In the genomic region with DNA sequence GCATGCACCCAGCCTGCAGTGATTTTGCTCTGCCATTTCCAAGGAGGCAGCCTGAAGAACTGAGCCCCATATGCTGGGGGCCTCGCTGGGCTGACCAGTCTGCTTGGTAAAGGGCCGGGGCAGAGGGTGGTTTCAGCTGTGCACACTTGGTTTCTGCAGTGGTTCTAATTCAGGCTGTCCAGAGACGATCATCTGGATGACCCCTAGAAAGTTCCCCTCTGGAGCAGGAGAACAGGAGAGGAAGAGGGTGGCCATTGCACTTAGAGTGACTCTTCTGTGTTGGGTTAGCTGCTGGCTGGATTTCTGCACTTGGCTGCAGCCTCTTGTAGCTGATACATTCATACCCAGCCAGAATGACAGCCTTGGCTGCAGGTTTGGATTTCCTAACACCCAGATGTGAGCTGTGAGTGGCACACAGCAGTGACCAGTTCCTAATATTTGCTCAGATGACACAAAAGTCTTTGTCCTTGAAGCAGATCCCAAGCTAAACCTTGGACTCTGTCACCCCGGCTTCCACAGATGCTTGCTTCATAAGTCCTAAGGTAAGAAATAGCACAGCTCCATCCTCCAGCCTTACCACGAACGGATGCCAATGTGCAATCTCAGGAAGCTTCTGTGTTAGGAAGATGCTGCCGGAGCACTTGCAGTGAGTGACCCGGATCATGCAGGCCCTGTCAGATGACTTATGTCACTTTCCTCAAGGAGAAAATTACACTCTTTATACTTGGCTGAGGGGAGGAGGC, we compare ENCODE assay signal across 18 cellular contexts.
DNase-seq lines count a peak whose midpoint lies in the region; ATAC-seq and TF ChIP-seq lines count a peak whose summit lies in the region.
"Had no signal": no experiment of that assay in that cellular context is flagged by ENCODE, and none has a peak within 500 bp of the region (broad histone marks: within the 10 kb centered on the region; RNA-seq: fewer than 3 reads in every experiment).

No MANE protein-coding gene starts in this region.

- peaks cover 27 to 50% (median 45%) of the 10 kb centered on the region in 10 experiments for H3K4me1 ChIP-seq in BLaER1 treated with 17β-estradiol and CSF1 and Interleukin-3, amounts not matched to agents 10 nM and 100 nM
- H3K4me1 ChIP-seq in SK-N-SH (ENCODE audit: control insufficient read depth in 1 of 2, insufficient read depth in 2 of 2, low read depth in 1 of 2, low read length in 1 of 2), result peaks cover 0 to 15% of the 10 kb centered on the region in 2 experiments; a peak in 1 of 4 replicates
- H3K4me1 ChIP-seq: lower lobe of right lung had no signal

- peak overlapping the region in 7 of 11 experiments; percentile 52 to 81 (median 73); a peak in 12 of 22 replicates for H3K27ac ChIP-seq in BLaER1 treated with 17β-estradiol and CSF1 and Interleukin-3, amounts not matched to agents 10 nM and 100 nM
- H3K27ac ChIP-seq in SK-N-SH (ENCODE audit: low read depth in 2 of 2, low read length in 1 of 2), result no peak overlapping the region
- H3K27ac ChIP-seq: lower lobe of right lung, transverse colon had no signal

- H3K4me2 ChIP-seq in BLaER1 treated with 17β-estradiol and CSF1 and Interleukin-3, amounts not matched to agents 10 nM and 100 nM, result peak overlapping the region; percentile 24 to 91 (median 81); a peak in 21 of 22 replicates
- H3K4me2 ChIP-seq in SK-N-SH, result no peak overlapping the region

- H2AFZ ChIP-seq in SK-N-SH (ENCODE audit: low read depth), result no peak overlapping the region

- no peak overlapping the region for H3K4me3 Mint-ChIP-seq in WTC11
- H3K4me3 Mint-ChIP-seq in activated CD4-positive, alpha-beta memory T cell treated with anti-CD3 and anti-CD28 coated beads, Interleukin-2, amount 10 ng/mL, durations not matched to agents 7 days and 5 days, result no peak overlapping the region
- H3K4me3 Mint-ChIP-seq: activated CD4-positive, alpha-beta T cell treated with anti-CD3 and anti-CD28 coated beads, Interleukin-2, amount 10 ng/mL, durations not matched to agents 24 days and 14 days; stimulated activated effector memory CD8-positive, alpha-beta T cell treated with anti-CD3 and anti-CD28 coated beads, Interleukin-12 subunit alpha, Interleukin-12 subunit beta, amount 100 ng/mL, for 72 hours had no signal

- H3K9ac ChIP-seq in BLaER1 treated with 17β-estradiol and CSF1 and Interleukin-3, amounts not matched to agents 10 nM and 100 nM, result peak overlapping the region in 4 of 11 experiments; percentile 12 to 51 (median 22); a peak in 5 of 22 replicates
- H3K9ac ChIP-seq in SK-N-SH, result no peak overlapping the region

- H3K9me2 ChIP-seq in SK-N-SH, result no peaks in the 10 kb centered on the region

- H3K36me3 Mint-ChIP-seq in WTC11, result peaks cover 10% of the 10 kb centered on the region; the same call in 1 of the 2 replicates
- H3K36me3 Mint-ChIP-seq in activated CD4-positive, alpha-beta memory T cell treated with anti-CD3 and anti-CD28 coated beads, Interleukin-2, amount 10 ng/mL, durations not matched to agents 7 days and 5 days (ENCODE audit: low read depth), result no peaks in the 10 kb centered on the region
- H3K36me3 Mint-ChIP-seq: stimulated activated effector memory CD8-positive, alpha-beta T cell treated with anti-CD3 and anti-CD28 coated beads, Interleukin-12 subunit alpha, Interleukin-12 subunit beta, amount 100 ng/mL, for 72 hours had no signal

- H3K4me3 ChIP-seq in BLaER1 treated with 17β-estradiol and CSF1 and Interleukin-3, amounts not matched to agents 10 nM and 100 nM, result 0 out of 20 replicates have a peak overlapping the region, but pooled peaks of 1 of the 10 experiments have one; percentile 9
- no peak overlapping the region for H3K4me3 ChIP-seq in SK-N-SH (ENCODE audit: low read depth in 2 of 2, low read length in 1 of 2)
- H3K4me3 ChIP-seq: lower lobe of right lung, transverse colon had no signal

- WGBS in SK-N-SH (ENCODE audit: low lambda C conversion rate), result 95% methylated on average over 5 of the region's 8 CpGs

- peaks cover 16% of the 10 kb centered on the region for H3K9me3 Mint-ChIP-seq in WTC11
- no peaks in the 10 kb centered on the region for H3K9me3 Mint-ChIP-seq in activated CD4-positive, alpha-beta memory T cell treated with anti-CD3 and anti-CD28 coated beads, Interleukin-2, amount 10 ng/mL, durations not matched to agents 7 days and 5 days
- H3K9me3 Mint-ChIP-seq: stimulated activated effector memory CD8-positive, alpha-beta T cell treated with anti-CD3 and anti-CD28 coated beads, Interleukin-12 subunit alpha, Interleukin-12 subunit beta, amount 100 ng/mL, for 72 hours had no signal

- H3K27me3 ChIP-seq in BLaER1 treated with 17β-estradiol and CSF1 and Interleukin-3, amounts not matched to agents 10 nM and 100 nM, result no peaks in the 10 kb centered on the region
- no peaks in the 10 kb centered on the region; the same call in 1 of the 2 replicates for H3K27me3 ChIP-seq in SK-N-SH (ENCODE audit: insufficient read depth)
- H3K27me3 ChIP-seq: transverse colon had no signal

- no peaks in the 10 kb centered on the region for H3K79me2 ChIP-seq in SK-N-SH (ENCODE audit: insufficient read depth)

- no peaks in the 10 kb centered on the region for H3K36me3 ChIP-seq in BLaER1 treated with 17β-estradiol and CSF1 and Interleukin-3, amounts not matched to agents 10 nM and 100 nM
- no peaks in the 10 kb centered on the region for H3K36me3 ChIP-seq in SK-N-SH (replicated peaks in 1 of 2; ENCODE audit: control insufficient read depth in 1 of 2, insufficient read depth in 2 of 2, low read length in 1 of 2)
- H3K36me3 ChIP-seq: lower lobe of right lung, transverse colon had no signal

- no peak overlapping the region for H3K27ac Mint-ChIP-seq in WTC11
- no peak overlapping the region for H3K27ac Mint-ChIP-seq in activated CD4-positive, alpha-beta memory T cell treated with anti-CD3 and anti-CD28 coated beads, Interleukin-2, amount 10 ng/mL, durations not matched to agents 7 days and 5 days
- H3K27ac Mint-ChIP-seq: activated CD4-positive, alpha-beta T cell treated with anti-CD3 and anti-CD28 coated beads, Interleukin-2, amount 10 ng/mL, durations not matched to agents 24 days and 14 days; B cell; stimulated activated effector memory CD8-positive, alpha-beta T cell treated with anti-CD3 and anti-CD28 coated beads, Interleukin-12 subunit alpha, Interleukin-12 subunit beta, amount 100 ng/mL, for 72 hours had no signal

- no peak for TF ChIP-seq EP300 in SK-N-SH (IDR thresholded peaks at IDR 0.05; ENCODE audit: borderline replicate concordance in 1 of 2, low read depth in 1 of 2, low read length in 1 of 2)

- DNase-seq in WTC11 (ENCODE audit: low spot score), result no peak
- DNase-seq in left cardiac atrium, result peak; percentile 56
- peak; percentile 43 for DNase-seq in retina
- DNase-seq in activated CD4-positive, alpha-beta memory T cell treated with anti-CD3 and anti-CD28 coated beads, Interleukin-2, amount 10 ng/mL, durations not matched to agents 7 days and 5 days, result no peak
- no peak for DNase-seq in SK-N-SH
- DNase-seq: activated CD4-positive, alpha-beta T cell treated with anti-CD3 and anti-CD28 coated beads, Interleukin-2, amount 10 ng/mL, durations not matched to agents 24 days and 14 days; activated CD8-positive, alpha-beta memory T cell treated with anti-CD3 and anti-CD28 coated beads, Interleukin-2, amount 50 U/mL, for 4 hours; activated effector memory CD4-positive, alpha-beta T cell treated with Interleukin-2 at 50 U/mL for 16 hours; dermis blood vessel endothelial cell; lower lobe of right lung; NCI-H1436 treated with DMSO at 0.1 percent for 48 hours; NCI-H446; transverse colon had no signal

- H3K9me3 ChIP-seq in BLaER1 treated with 17β-estradiol and CSF1 and Interleukin-3, amounts not matched to agents 10 nM and 100 nM (replicated peaks in 1 of 11), result peaks cover 6 to 9% (median 8%) of the 10 kb centered on the region in 11 experiments
- H3K9me3 ChIP-seq in SK-N-SH, result no peaks in the 10 kb centered on the region

- TF ChIP-seq RAD21 in SK-N-SH (IDR thresholded peaks at IDR 0.05; ENCODE audit: low read length), result no peak

- peaks cover 2% of the 10 kb centered on the region for H3K27me3 Mint-ChIP-seq in WTC11 (ENCODE audit: low read depth)
- peaks cover 15% of the 10 kb centered on the region for H3K27me3 Mint-ChIP-seq in activated CD4-positive, alpha-beta memory T cell treated with anti-CD3 and anti-CD28 coated beads, Interleukin-2, amount 10 ng/mL, durations not matched to agents 7 days and 5 days

- POLR2A ChIA-PET in WTC11 (lab: Charles Lee) (no interaction called here), SK-N-SH (lab: Yijun Ruan, JAX) (no interaction called here)
- POLR2A ChIA-PET in activated CD4-positive, alpha-beta memory T cell treated with anti-CD3 and anti-CD28 coated beads, Interleukin-2, amount 10 ng/mL, durations not matched to agents 7 days and 5 days (lab: Charles Lee), result no interaction called here

- intact Hi-C loops in left cardiac atrium (cut with DNase I), result no loop called here

- no peak for TF ChIP-seq CTCF in WTC11 (IDR thresholded peaks at IDR 0.05)
- no peak for TF ChIP-seq CTCF in SK-N-SH (IDR thresholded peaks at IDR 0.05)

- peaks cover 25% of the 10 kb centered on the region for H3K4me1 Mint-ChIP-seq in WTC11
- peaks cover 5% of the 10 kb centered on the region for H3K4me1 Mint-ChIP-seq in activated CD4-positive, alpha-beta memory T cell treated with anti-CD3 and anti-CD28 coated beads, Interleukin-2, amount 10 ng/mL, durations not matched to agents 7 days and 5 days

- H4K20me1 ChIP-seq in BLaER1 treated with 17β-estradiol and CSF1 and Interleukin-3, amounts not matched to agents 10 nM and 100 nM, result no peaks in the 10 kb centered on the region
- no peaks in the 10 kb centered on the region for H4K20me1 ChIP-seq in SK-N-SH (ENCODE audit: insufficient read depth)

- H3F3A ChIP-seq in SK-N-SH (replicated peaks; ENCODE audit: insufficient read depth), result no peaks in the 10 kb centered on the region

- ATAC-seq in WTC11 (no peak), left cardiac atrium (peak; percentile 31 to 71), GM19328 (IDR thresholded peaks at IDR 0.05; ENCODE audit: unreplicated experiment) (no peak), HG03095 (IDR thresholded peaks at IDR 0.05; ENCODE audit: unreplicated experiment) (no peak)
- ATAC-seq: stimulated activated effector memory CD8-positive, alpha-beta T cell treated with anti-CD3 and anti-CD28 coated beads, Interleukin-12 subunit alpha, Interleukin-12 subunit beta, amount 100 ng/mL, for 72 hours had no signal

- CTCF ChIA-PET in WTC11 (lab: Charles Lee) (interaction anchor here (0.6 to 1.5 kb wide), 5 partner anchors 11 to 390 kb away, joined by 3 to 4 read pairs (median 3); no protein-coding TSS in a partner anchor), SK-N-SH (lab: Yijun Ruan, JAX) (interaction anchor here (0.7 to 5.0 kb wide), 6 partner anchors 12 to 181 kb away, joined by 3 to 33 read pairs (median 4); a partner anchor contains a TSS)
- CTCF ChIA-PET in activated CD4-positive, alpha-beta memory T cell treated with anti-CD3 and anti-CD28 coated beads, Interleukin-2, amount 10 ng/mL, durations not matched to agents 7 days and 5 days (lab: Charles Lee), result interaction anchor here (0.7 to 1.0 kb wide), 3 partner anchors 11 to 256 kb away, joined by 3 to 4 read pairs (median 3); no protein-coding TSS in a partner anchor

TF ChIP-seq in WTC11, 78 proteins besides CTCF, POLR2A, EP300 and RAD21:
- TF ChIP-seq ETV6 (CRISPR knock-in tag; IDR thresholded peaks at IDR 0.05), result no peak
- peak; percentile 58 for TF ChIP-seq GABPB1 (CRISPR knock-in tag; IDR thresholded peaks at IDR 0.05)

Comparison
In these comparisons a context has a peak if more than half of its experiments do, and no peak if none do; other contexts are left out.
1. H3K27ac ChIP-seq: peak in BLaER1 treated with 17β-estradiol and CSF1 and Interleukin-3, amounts not matched to agents 10 nM and 100 nM (7 of 11); none in SK-N-SH (0 of 2).
2. ATAC-seq: peak in left cardiac atrium (2 of 2); none in WTC11 (single experiment), GM19328 (single experiment) and HG03095 (single experiment).
3. DNase-seq: peak in left cardiac atrium (single experiment) and retina (single experiment); none in WTC11 (single experiment), activated CD4-positive, alpha-beta memory T cell treated with anti-CD3 and anti-CD28 coated beads, Interleukin-2, amount 10 ng/mL, durations not matched to agents 7 days and 5 days (single experiment) and SK-N-SH (single experiment).